1 cellular context compared by ENCODE assay signal in genomic region chr16:2036200-2036966, GRCh38.
TF ChIP-seq lines count a peak whose summit lies in the region.

No MANE protein-coding gene starts in this region.

TF ChIP-seq in HepG2, 621 proteins besides CTCF, POLR2A, EP300 and RAD21 (continues in another document):
- no peak for TF ChIP-seq ZNF451 (CRISPR knock-in tag; IDR thresholded peaks at IDR 0.05)
- TF ChIP-seq AGO2 (optimal IDR thresholded peaks at IDR 0.05; ENCODE audit: low read depth, low read length), result peak; percentile 61
- peak; percentile 13; the same call in 1 of the 2 replicates for TF ChIP-seq ZNF552 (CRISPR knock-in tag; IDR thresholded peaks at IDR 0.05; ENCODE audit: borderline replicate concordance)
- no peak for TF ChIP-seq ZSCAN30 (CRISPR knock-in tag; IDR thresholded peaks at IDR 0.05)
- TF ChIP-seq ARHGAP35 (CRISPR knock-in tag; IDR thresholded peaks at IDR 0.05; ENCODE audit: borderline replicate concordance), result no peak
- no peak for TF ChIP-seq RFX3 (CRISPR knock-in tag; IDR thresholded peaks at IDR 0.05)
- TF ChIP-seq SAFB2 (CRISPR knock-in tag; IDR thresholded peaks at IDR 0.05; ENCODE audit: borderline replicate concordance, low read depth), result no peak
- TF ChIP-seq CBX2 (IDR thresholded peaks at IDR 0.05; ENCODE audit: low read depth, low read length), result no peak
- no peak for TF ChIP-seq CBX2 (CRISPR knock-in tag; IDR thresholded peaks at IDR 0.05; ENCODE audit: low read depth)
- no peak for TF ChIP-seq YY1 (IDR thresholded peaks at IDR 0.05; ENCODE audit: insufficient read depth, insufficient replicate concordance, low read depth, low read length)
- TF ChIP-seq ZKSCAN5 (CRISPR knock-in tag; IDR thresholded peaks at IDR 0.05), result no peak
- TF ChIP-seq TOE1 (CRISPR knock-in tag; IDR thresholded peaks at IDR 0.05), result no peak
- no peak for TF ChIP-seq ZNF792 (CRISPR knock-in tag; IDR thresholded peaks at IDR 0.05)
- TF ChIP-seq, protein P1, sequence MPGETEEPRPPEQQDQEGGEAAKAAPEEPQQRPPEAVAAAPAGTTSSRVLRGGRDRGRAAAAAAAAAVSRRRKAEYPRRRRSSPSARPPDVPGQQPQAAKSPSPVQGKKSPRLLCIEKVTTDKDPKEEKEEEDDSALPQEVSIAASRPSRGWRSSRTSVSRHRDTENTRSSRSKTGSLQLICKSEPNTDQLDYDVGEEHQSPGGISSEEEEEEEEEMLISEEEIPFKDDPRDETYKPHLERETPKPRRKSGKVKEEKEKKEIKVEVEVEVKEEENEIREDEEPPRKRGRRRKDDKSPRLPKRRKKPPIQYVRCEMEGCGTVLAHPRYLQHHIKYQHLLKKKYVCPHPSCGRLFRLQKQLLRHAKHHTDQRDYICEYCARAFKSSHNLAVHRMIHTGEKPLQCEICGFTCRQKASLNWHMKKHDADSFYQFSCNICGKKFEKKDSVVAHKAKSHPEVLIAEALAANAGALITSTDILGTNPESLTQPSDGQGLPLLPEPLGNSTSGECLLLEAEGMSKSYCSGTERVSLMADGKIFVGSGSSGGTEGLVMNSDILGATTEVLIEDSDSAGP (CRISPR knock-in tag; IDR thresholded peaks at IDR 0.05; ENCODE audit: borderline replicate concordance), result no peak; the same call in 1 of the 2 replicates
- peak; percentile 10; the same call in 1 of the 2 replicates for TF ChIP-seq NFKB2 (CRISPR knock-in tag; IDR thresholded peaks at IDR 0.05; ENCODE audit: borderline replicate concordance)
- TF ChIP-seq ZNF138 (CRISPR knock-in tag; IDR thresholded peaks at IDR 0.05; ENCODE audit: low read depth), result no peak
- TF ChIP-seq BATF2 (CRISPR knock-in tag; IDR thresholded peaks at IDR 0.05), result no peak
- no peak for TF ChIP-seq FOXA3 (CRISPR knock-in tag; IDR thresholded peaks at IDR 0.05)
- TF ChIP-seq ARID2 (CRISPR knock-in tag; IDR thresholded peaks at IDR 0.05; ENCODE audit: borderline replicate concordance), result no peak
- TF ChIP-seq, protein P2, sequence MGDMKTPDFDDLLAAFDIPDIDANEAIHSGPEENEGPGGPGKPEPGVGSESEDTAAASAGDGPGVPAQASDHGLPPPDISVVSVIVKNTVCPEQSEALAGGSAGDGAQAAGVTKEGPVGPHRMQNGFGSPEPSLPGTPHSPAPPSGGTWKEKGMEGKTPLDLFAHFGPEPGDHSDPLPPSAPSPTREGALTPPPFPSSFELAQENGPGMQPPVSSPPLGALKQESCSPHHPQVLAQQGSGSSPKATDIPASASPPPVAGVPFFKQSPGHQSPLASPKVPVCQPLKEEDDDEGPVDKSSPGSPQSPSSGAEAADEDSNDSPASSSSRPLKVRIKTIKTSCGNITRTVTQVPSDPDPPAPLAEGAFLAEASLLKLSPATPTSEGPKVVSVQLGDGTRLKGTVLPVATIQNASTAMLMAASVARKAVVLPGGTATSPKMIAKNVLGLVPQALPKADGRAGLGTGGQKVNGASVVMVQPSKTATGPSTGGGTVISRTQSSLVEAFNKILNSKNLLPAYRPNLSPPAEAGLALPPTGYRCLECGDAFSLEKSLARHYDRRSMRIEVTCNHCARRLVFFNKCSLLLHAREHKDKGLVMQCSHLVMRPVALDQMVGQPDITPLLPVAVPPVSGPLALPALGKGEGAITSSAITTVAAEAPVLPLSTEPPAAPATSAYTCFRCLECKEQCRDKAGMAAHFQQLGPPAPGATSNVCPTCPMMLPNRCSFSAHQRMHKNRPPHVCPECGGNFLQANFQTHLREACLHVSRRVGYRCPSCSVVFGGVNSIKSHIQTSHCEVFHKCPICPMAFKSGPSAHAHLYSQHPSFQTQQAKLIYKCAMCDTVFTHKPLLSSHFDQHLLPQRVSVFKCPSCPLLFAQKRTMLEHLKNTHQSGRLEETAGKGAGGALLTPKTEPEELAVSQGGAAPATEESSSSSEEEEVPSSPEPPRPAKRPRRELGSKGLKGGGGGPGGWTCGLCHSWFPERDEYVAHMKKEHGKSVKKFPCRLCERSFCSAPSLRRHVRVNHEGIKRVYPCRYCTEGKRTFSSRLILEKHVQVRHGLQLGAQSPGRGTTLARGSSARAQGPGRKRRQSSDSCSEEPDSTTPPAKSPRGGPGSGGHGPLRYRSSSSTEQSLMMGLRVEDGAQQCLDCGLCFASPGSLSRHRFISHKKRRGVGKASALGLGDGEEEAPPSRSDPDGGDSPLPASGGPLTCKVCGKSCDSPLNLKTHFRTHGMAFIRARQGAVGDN (CRISPR knock-in tag; IDR thresholded peaks at IDR 0.05), result peak; percentile 48; the same call in 1 of the 2 replicates
- no peak for TF ChIP-seq ELF3 (CRISPR knock-in tag; IDR thresholded peaks at IDR 0.05)
- no peak for TF ChIP-seq ZNF253 (CRISPR knock-in tag; IDR thresholded peaks at IDR 0.05; ENCODE audit: borderline replicate concordance)
- TF ChIP-seq ZNF577 (CRISPR knock-in tag; IDR thresholded peaks at IDR 0.05; ENCODE audit: borderline replicate concordance, low read depth), result no peak
- no peak for TF ChIP-seq ZNF724P (CRISPR knock-in tag; IDR thresholded peaks at IDR 0.05; ENCODE audit: borderline replicate concordance)
- TF ChIP-seq ZNF121 (CRISPR knock-in tag; IDR thresholded peaks at IDR 0.05), result no peak
- no peak for TF ChIP-seq MXD3 (CRISPR knock-in tag; IDR thresholded peaks at IDR 0.05)
- TF ChIP-seq GFI1 (CRISPR knock-in tag; IDR thresholded peaks at IDR 0.05; ENCODE audit: borderline replicate concordance), result no peak
- TF ChIP-seq, protein P3, sequence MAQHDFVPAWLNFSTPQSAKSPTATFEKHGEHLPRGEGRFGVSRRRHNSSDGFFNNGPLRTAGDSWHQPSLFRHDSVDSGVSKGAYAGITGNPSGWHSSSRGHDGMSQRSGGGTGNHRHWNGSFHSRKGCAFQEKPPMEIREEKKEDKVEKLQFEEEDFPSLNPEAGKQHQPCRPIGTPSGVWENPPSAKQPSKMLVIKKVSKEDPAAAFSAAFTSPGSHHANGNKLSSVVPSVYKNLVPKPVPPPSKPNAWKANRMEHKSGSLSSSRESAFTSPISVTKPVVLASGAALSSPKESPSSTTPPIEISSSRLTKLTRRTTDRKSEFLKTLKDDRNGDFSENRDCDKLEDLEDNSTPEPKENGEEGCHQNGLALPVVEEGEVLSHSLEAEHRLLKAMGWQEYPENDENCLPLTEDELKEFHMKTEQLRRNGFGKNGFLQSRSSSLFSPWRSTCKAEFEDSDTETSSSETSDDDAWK (CRISPR knock-in tag; IDR thresholded peaks at IDR 0.05), result no peak
- TF ChIP-seq ZNF646 (CRISPR knock-in tag; IDR thresholded peaks at IDR 0.05), result no peak
- no peak for TF ChIP-seq LRRFIP1 (CRISPR knock-in tag; conservative IDR thresholded peaks at IDR 0.05)
- TF ChIP-seq ZNF557 (CRISPR knock-in tag; IDR thresholded peaks at IDR 0.05), result no peak
- no peak for TF ChIP-seq SATB2 (CRISPR knock-in tag; IDR thresholded peaks at IDR 0.05)
- no peak for TF ChIP-seq ZSCAN25 (CRISPR knock-in tag; IDR thresholded peaks at IDR 0.05)
- TF ChIP-seq KLF13 (CRISPR knock-in tag; IDR thresholded peaks at IDR 0.05), result no peak
- TF ChIP-seq, protein P4, sequence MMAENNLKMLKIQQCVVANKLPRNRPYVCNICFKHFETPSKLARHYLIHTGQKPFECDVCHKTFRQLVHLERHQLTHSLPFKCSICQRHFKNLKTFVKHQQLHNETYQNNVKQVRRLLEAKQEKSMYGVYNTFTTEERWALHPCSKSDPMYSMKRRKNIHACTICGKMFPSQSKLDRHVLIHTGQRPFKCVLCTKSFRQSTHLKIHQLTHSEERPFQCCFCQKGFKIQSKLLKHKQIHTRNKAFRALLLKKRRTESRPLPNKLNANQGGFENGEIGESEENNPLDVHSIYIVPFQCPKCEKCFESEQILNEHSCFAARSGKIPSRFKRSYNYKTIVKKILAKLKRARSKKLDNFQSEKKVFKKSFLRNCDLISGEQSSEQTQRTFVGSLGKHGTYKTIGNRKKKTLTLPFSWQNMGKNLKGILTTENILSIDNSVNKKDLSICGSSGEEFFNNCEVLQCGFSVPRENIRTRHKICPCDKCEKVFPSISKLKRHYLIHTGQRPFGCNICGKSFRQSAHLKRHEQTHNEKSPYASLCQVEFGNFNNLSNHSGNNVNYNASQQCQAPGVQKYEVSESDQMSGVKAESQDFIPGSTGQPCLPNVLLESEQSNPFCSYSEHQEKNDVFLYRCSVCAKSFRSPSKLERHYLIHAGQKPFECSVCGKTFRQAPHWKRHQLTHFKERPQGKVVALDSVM (CRISPR knock-in tag; IDR thresholded peaks at IDR 0.05), result peak; percentile 8; the same call in 1 of the 2 replicates
- no peak for TF ChIP-seq MEF2D (CRISPR knock-in tag; IDR thresholded peaks at IDR 0.05)
- TF ChIP-seq BORCS8-MEF2B (CRISPR knock-in tag; IDR thresholded peaks at IDR 0.05), result peak; percentile 75; the same call in 1 of the 2 replicates
- no peak for TF ChIP-seq GPN1 (CRISPR knock-in tag; IDR thresholded peaks at IDR 0.05; ENCODE audit: borderline replicate concordance)
